ENCODE assay signal across 8 cellular contexts in the genomic region with DNA sequence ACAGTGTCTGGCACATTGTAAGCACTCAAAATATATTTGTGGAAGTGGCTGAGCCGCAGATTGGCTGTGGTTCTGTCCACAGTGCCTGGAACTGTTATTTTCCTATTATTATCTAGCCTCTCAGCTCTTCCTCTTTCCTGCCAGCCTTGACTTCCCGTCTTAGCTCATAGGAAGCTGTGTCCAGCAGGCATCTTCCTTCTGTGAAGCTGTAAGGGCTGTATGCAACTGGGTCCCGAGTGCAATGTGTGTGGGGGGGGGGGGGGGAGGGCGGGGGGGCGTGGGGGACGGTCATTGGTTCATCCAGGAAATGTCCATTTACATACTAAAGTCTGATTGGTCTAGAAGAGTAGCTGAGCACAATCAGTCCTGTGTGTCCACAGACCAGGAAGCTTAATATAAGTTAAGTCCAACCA.
DNase-seq lines count a peak whose midpoint lies in the region; ATAC-seq and FAIRE-seq lines count a peak whose summit lies in the region.

No MANE protein-coding gene starts in this region.

- H3K4me1 Mint-ChIP-seq in activated T-helper 2 cell treated with anti-CD3 and anti-CD28 coated beads, Interferon-gamma antibody, Interleukin-2, Interleukin-4, amounts not matched to agents 10 μg/mL and 5 μg/mL and 100 μg/mL, durations not matched to agents 14 hours and 24 hours and 36 hours (ENCODE audit: low read depth), result no peaks in the 10 kb centered on the region

- H3K9me3 Mint-ChIP-seq in activated T-helper 2 cell treated with anti-CD3 and anti-CD28 coated beads, Interferon-gamma antibody, Interleukin-2, Interleukin-4, amounts not matched to agents 10 μg/mL and 5 μg/mL and 100 μg/mL, durations not matched to agents 14 hours and 24 hours and 36 hours, result no peaks in the 10 kb centered on the region

- DNase-seq in HTR-8/SVneo (ENCODE audit: insufficient read length, low spot score) (peak; percentile 26), SW480 (ENCODE audit: low spot score) (peak; percentile 50), Right ventricle myocardium superior (peak; percentile 48), smooth muscle cell of the brain vasculature (ENCODE audit: low read depth, low spot score) (peak; percentile 9)
- DNase-seq in activated T-helper 2 cell treated with anti-CD3 and anti-CD28 coated beads, Interferon-gamma antibody, Interleukin-2, Interleukin-4, amounts not matched to agents 10 μg/mL and 5 μg/mL and 100 μg/mL, durations not matched to agents 14 hours and 24 hours and 36 hours (ENCODE audit: low spot score), result no peak

- intact Hi-C loops in Right ventricle myocardium superior (cut with DNase I), result loop anchor here (2.0 kb wide), 1 partner anchor 117 kb away; no protein-coding TSS in a partner anchor
- intact Hi-C loops in activated T-helper 2 cell treated with anti-CD3 and anti-CD28 coated beads, Interferon-gamma antibody, Interleukin-2, Interleukin-4, amounts not matched to agents 10 μg/mL and 5 μg/mL and 100 μg/mL, durations not matched to agents 14 hours and 24 hours and 36 hours (cut with micrococcal nuclease), result loop anchor here (5.0 kb wide), 1 partner anchor 123 kb away; no protein-coding TSS in a partner anchor

- FAIRE-seq in HTR-8/SVneo (lab: Jason Lieb, UNC), result no peak

- H3K27me3 Mint-ChIP-seq in activated T-helper 2 cell treated with anti-CD3 and anti-CD28 coated beads, Interferon-gamma antibody, Interleukin-2, Interleukin-4, amounts not matched to agents 10 μg/mL and 5 μg/mL and 100 μg/mL, durations not matched to agents 14 hours and 24 hours and 36 hours (ENCODE audit: low read depth), result peaks cover 11% of the 10 kb centered on the region

- H3K4me3 Mint-ChIP-seq in activated T-helper 2 cell treated with anti-CD3 and anti-CD28 coated beads, Interferon-gamma antibody, Interleukin-2, Interleukin-4, amounts not matched to agents 10 μg/mL and 5 μg/mL and 100 μg/mL, durations not matched to agents 14 hours and 24 hours and 36 hours (ENCODE audit: low read depth), result no peak overlapping the region

- peak; percentile 95 for ATAC-seq in Right ventricle myocardium superior (ENCODE audit: poor library complexity)
- ATAC-seq in GM18502 (IDR thresholded peaks at IDR 0.05; ENCODE audit: poor library complexity, unreplicated experiment), result no peak
- no peak for ATAC-seq in GM18870 (IDR thresholded peaks at IDR 0.05; ENCODE audit: unreplicated experiment)
- no peak for ATAC-seq in HG02840 (IDR thresholded peaks at IDR 0.05; ENCODE audit: low FRiP score, unreplicated experiment)

- no peak overlapping the region for H3K27ac Mint-ChIP-seq in activated T-helper 2 cell treated with anti-CD3 and anti-CD28 coated beads, Interferon-gamma antibody, Interleukin-2, Interleukin-4, amounts not matched to agents 10 μg/mL and 5 μg/mL and 100 μg/mL, durations not matched to agents 14 hours and 24 hours and 36 hours

- no peaks in the 10 kb centered on the region for H3K36me3 Mint-ChIP-seq in activated T-helper 2 cell treated with anti-CD3 and anti-CD28 coated beads, Interferon-gamma antibody, Interleukin-2, Interleukin-4, amounts not matched to agents 10 μg/mL and 5 μg/mL and 100 μg/mL, durations not matched to agents 14 hours and 24 hours and 36 hours (ENCODE audit: low read depth)
